ENCODE assay signal across 15 cellular contexts in genomic region chr2:238024986-238025385, GRCh38. TPM values are rescaled to one million over a fixed set of nuclear protein-coding genes. Genes with fewer than 3 reads are reported as not detected.
DNase-seq lines count a peak whose midpoint lies in the region; ATAC-seq and TF ChIP-seq lines count a peak whose summit lies in the region.
"Had no signal": no experiment of that assay in that cellular context is flagged by ENCODE, and none has a peak within 500 bp of the region (broad histone marks: within the 10 kb centered on the region; RNA-seq: fewer than 3 reads in every experiment).

No MANE protein-coding gene starts in this region.

- peaks cover 23% of the 10 kb centered on the region for H3K4me1 Mint-ChIP-seq in activated CD4-positive, alpha-beta T cell treated with anti-CD3 and anti-CD28 coated beads, Interleukin-2, amount 10 ng/mL, durations not matched to agents 24 days and 14 days
- peaks cover 12% of the 10 kb centered on the region for H3K4me1 Mint-ChIP-seq in activated naive CD4-positive, alpha-beta T cell treated with anti-CD3 and anti-CD28 coated beads for 36 hours (ENCODE audit: low read depth)
- H3K4me1 Mint-ChIP-seq in stimulated activated naive CD8-positive, alpha-beta T cell treated with anti-CD3 and anti-CD28 coated beads, Interleukin-15, amount 100 ng/mL, for 72 hours: peaks cover 52% of the 10 kb centered on the region
- H3K4me1 Mint-ChIP-seq: brain, memory B cell had no signal

- no peak overlapping the region for H4K8ac ChIP-seq in mesendoderm (ENCODE audit: low read depth, low read length)

- H3K36me3 ChIP-seq in mesendoderm (ENCODE audit: control insufficient read depth, insufficient read depth, low read length) (no peaks in the 10 kb centered on the region), tibial artery (peaks cover 9 to 34% (median 16%) of the 10 kb centered on the region in 3 donors)

- no peak overlapping the region for H3K56ac ChIP-seq in mesendoderm (ENCODE audit: low read length)

- intact Hi-C loops in activated CD4-positive, alpha-beta T cell treated with anti-CD3 and anti-CD28 coated beads, Interleukin-2, amount 10 ng/mL, durations not matched to agents 24 days and 14 days (cut with micrococcal nuclease): loop anchor here (1.0 to 5.0 kb wide), 4 partner anchors 22 to 58 kb away; partner anchors contain the start of genes SCLY and UBE2F
- intact Hi-C loops in activated naive CD4-positive, alpha-beta T cell treated with anti-CD3 and anti-CD28 coated beads for 36 hours (cut with micrococcal nuclease): no loop called here
- intact Hi-C loops in tibial artery (cut with DNase I; ENCODE audit: low total_unique reads): no loop called here

- H3K27ac Mint-ChIP-seq in activated CD4-positive, alpha-beta T cell treated with anti-CD3 and anti-CD28 coated beads, Interleukin-2, amount 10 ng/mL, durations not matched to agents 24 days and 14 days: peak overlapping the region; percentile 65
- H3K27ac Mint-ChIP-seq in activated naive CD4-positive, alpha-beta T cell treated with anti-CD3 and anti-CD28 coated beads for 36 hours: no peak overlapping the region
- peak overlapping the region in 1 of 2 donors; percentile 56 for H3K27ac Mint-ChIP-seq in stimulated activated naive CD8-positive, alpha-beta T cell treated with anti-CD3 and anti-CD28 coated beads, Interleukin-15, amount 100 ng/mL, for 72 hours
- H3K27ac Mint-ChIP-seq: memory B cell had no signal

- no peak overlapping the region for H3K4me3 ChIP-seq in mesendoderm (ENCODE audit: low read length)
- no peak overlapping the region for H3K4me3 ChIP-seq in tibial artery
- H3K4me3 ChIP-seq: upper lobe of left lung had no signal

- peak overlapping the region; percentile 31 for H3K4me3 Mint-ChIP-seq in activated CD4-positive, alpha-beta T cell treated with anti-CD3 and anti-CD28 coated beads, Interleukin-2, amount 10 ng/mL, durations not matched to agents 24 days and 14 days
- H3K4me3 Mint-ChIP-seq in activated naive CD4-positive, alpha-beta T cell treated with anti-CD3 and anti-CD28 coated beads for 36 hours: no peak overlapping the region
- H3K4me3 Mint-ChIP-seq in stimulated activated naive CD8-positive, alpha-beta T cell treated with anti-CD3 and anti-CD28 coated beads, Interleukin-15, amount 100 ng/mL, for 72 hours: no peak overlapping the region
- H3K4me3 Mint-ChIP-seq: brain, memory B cell had no signal

- H3K4me2 ChIP-seq in mesendoderm (ENCODE audit: low read length): no peak overlapping the region
- H3K4me2 ChIP-seq: KMS-11 had no signal

- peak; percentile 91 for ATAC-seq in stimulated activated naive CD8-positive, alpha-beta T cell treated with anti-CD3 and anti-CD28 coated beads, Interleukin-15, amount 100 ng/mL, for 72 hours
- no peak for ATAC-seq in HG03442 (IDR thresholded peaks at IDR 0.05; ENCODE audit: unreplicated experiment)
- ATAC-seq in HG03378 (IDR thresholded peaks at IDR 0.05; ENCODE audit: unreplicated experiment): no peak

- CTCF ChIA-PET in activated naive CD4-positive, alpha-beta T cell treated with anti-CD3 and anti-CD28 coated beads for 36 hours (lab: Charles Lee): no interaction called here

- no peak overlapping the region for H2AK5ac ChIP-seq in mesendoderm (ENCODE audit: low read length)

- peak; percentile 72 for DNase-seq in activated CD4-positive, alpha-beta T cell treated with anti-CD3 and anti-CD28 coated beads, Interleukin-2, amount 10 ng/mL, durations not matched to agents 24 days and 14 days
- no peak for DNase-seq in activated CD4-positive, alpha-beta T cell treated with anti-CD3 and anti-CD28 coated beads, Interleukin-2, amount 50 U/mL, for 4 hours
- DNase-seq in activated naive CD4-positive, alpha-beta T cell treated with anti-CD3 and anti-CD28 coated beads for 36 hours: peak; percentile 75
- DNase-seq in mesendoderm (no peak), tibial artery (no peak)
- DNase-seq in stimulated activated naive CD8-positive, alpha-beta T cell treated with anti-CD3 and anti-CD28 coated beads, Interleukin-15, amount 100 ng/mL, for 72 hours: peak; percentile 13 to 18
- DNase-seq: GF-D8, NCI-H82, T-helper 9 cell, upper lobe of left lung had no signal

- no peak for TF ChIP-seq CTCF in tibial artery (IDR thresholded peaks at IDR 0.05)

- H3K36me3 Mint-ChIP-seq in activated CD4-positive, alpha-beta T cell treated with anti-CD3 and anti-CD28 coated beads, Interleukin-2, amount 10 ng/mL, durations not matched to agents 24 days and 14 days (ENCODE audit: low read depth): peaks cover 48% of the 10 kb centered on the region
- H3K36me3 Mint-ChIP-seq in activated naive CD4-positive, alpha-beta T cell treated with anti-CD3 and anti-CD28 coated beads for 36 hours (ENCODE audit: low read depth): peaks cover 22% of the 10 kb centered on the region

- no peak overlapping the region for H3K4ac ChIP-seq in mesendoderm (ENCODE audit: low read depth, low read length)

- H3K27me3 ChIP-seq in mesendoderm (ENCODE audit: insufficient read depth, low read length, poor library complexity) (no peaks in the 10 kb centered on the region), tibial artery (no peaks in the 10 kb centered on the region)
- H3K27me3 ChIP-seq: upper lobe of left lung had no signal

- H3K23ac ChIP-seq in mesendoderm (ENCODE audit: low read length): peak overlapping the region; percentile 82

- H3K9ac ChIP-seq in mesendoderm (ENCODE audit: low read length): no peak overlapping the region
- H3K9ac ChIP-seq: KMS-11 had no signal

- H3K4me1 ChIP-seq in mesendoderm (ENCODE audit: control insufficient read depth, low read depth, low read length) (no peaks in the 10 kb centered on the region), tibial artery (no peaks in the 10 kb centered on the region)
- H3K4me1 ChIP-seq: upper lobe of left lung had no signal

- H3K9me3 ChIP-seq in tibial artery: no peaks in the 10 kb centered on the region
- H3K9me3 ChIP-seq: upper lobe of left lung had no signal

- H2BK15ac ChIP-seq in mesendoderm (replicated peaks; ENCODE audit: low read depth): no peak overlapping the region

- no peaks in the 10 kb centered on the region for H3K27me3 Mint-ChIP-seq in activated CD4-positive, alpha-beta T cell treated with anti-CD3 and anti-CD28 coated beads, Interleukin-2, amount 10 ng/mL, durations not matched to agents 24 days and 14 days
- no peaks in the 10 kb centered on the region for H3K27me3 Mint-ChIP-seq in activated naive CD4-positive, alpha-beta T cell treated with anti-CD3 and anti-CD28 coated beads for 36 hours (ENCODE audit: low read depth)
- H3K27me3 Mint-ChIP-seq in stimulated activated naive CD8-positive, alpha-beta T cell treated with anti-CD3 and anti-CD28 coated beads, Interleukin-15, amount 100 ng/mL, for 72 hours: no peaks in the 10 kb centered on the region
- H3K27me3 Mint-ChIP-seq: brain, memory B cell had no signal

- no peak overlapping the region for H2BK120ac ChIP-seq in mesendoderm (ENCODE audit: low read depth, low read length)

- H3K18ac ChIP-seq in mesendoderm (ENCODE audit: low read length): no peak overlapping the region

- H3K79me1 ChIP-seq in mesendoderm (ENCODE audit: low read length): peaks cover 2% of the 10 kb centered on the region

- H3K27ac ChIP-seq in mesendoderm (ENCODE audit: low read depth, low read length) (no peak overlapping the region), tibial artery (no peak overlapping the region)
- H3K27ac ChIP-seq: KMS-11, upper lobe of left lung had no signal

- H3K79me2 ChIP-seq in mesendoderm (ENCODE audit: control insufficient read depth, insufficient read depth, low read length): no peaks in the 10 kb centered on the region

- H4K5ac ChIP-seq in mesendoderm (ENCODE audit: low read length): no peak overlapping the region

- WGBS in mesendoderm (ENCODE audit: extremely low coverage, insufficient coverage, low lambda C conversion rate): no CpG with 5 or more reads among the region's 8 CpGs

- H2BK5ac ChIP-seq in mesendoderm (ENCODE audit: low read length): no peak overlapping the region

- H3K9me3 Mint-ChIP-seq in activated CD4-positive, alpha-beta T cell treated with anti-CD3 and anti-CD28 coated beads, Interleukin-2, amount 10 ng/mL, durations not matched to agents 24 days and 14 days: no peaks in the 10 kb centered on the region
- no peaks in the 10 kb centered on the region for H3K9me3 Mint-ChIP-seq in activated naive CD4-positive, alpha-beta T cell treated with anti-CD3 and anti-CD28 coated beads for 36 hours
- H3K9me3 Mint-ChIP-seq in stimulated activated naive CD8-positive, alpha-beta T cell treated with anti-CD3 and anti-CD28 coated beads, Interleukin-15, amount 100 ng/mL, for 72 hours: no peaks in the 10 kb centered on the region
- H3K9me3 Mint-ChIP-seq: brain, memory B cell had no signal

RNA-seq across cellular contexts. Expression of gene SCLY, which starts 35.8 kb away (rescaled TPM):
- total RNA-seq in activated CD4-positive, alpha-beta T cell treated with anti-CD3 and anti-CD28 coated beads, Interleukin-2, amount 10 ng/mL, durations not matched to agents 24 days and 14 days: 109 TPM in 2 replicates
- 10 to 100 TPM; 46.4 to 46.7 TPM for total RNA-seq in activated naive CD4-positive, alpha-beta T cell treated with anti-CD3 and anti-CD28 coated beads for 36 hours
- 35.0 TPM for polyA plus RNA-seq in mesendoderm (2013, experiment 1 of 2)
- 35.4 TPM for polyA plus RNA-seq in mesendoderm (2013, experiment 2 of 2)

RNA-seq across cellular contexts. Expression of gene UBE2F, which starts 58.2 kb away (rescaled TPM):
- 115 and 124 TPM in 2 replicates for total RNA-seq in activated CD4-positive, alpha-beta T cell treated with anti-CD3 and anti-CD28 coated beads, Interleukin-2, amount 10 ng/mL, durations not matched to agents 24 days and 14 days
- 10 to 100 TPM; 43.4 to 45.5 TPM for total RNA-seq in activated naive CD4-positive, alpha-beta T cell treated with anti-CD3 and anti-CD28 coated beads for 36 hours
- polyA plus RNA-seq in mesendoderm (2013, experiment 1 of 2): 47.8 TPM
- polyA plus RNA-seq in mesendoderm (2013, experiment 2 of 2): 49.3 TPM

Comparison
In these comparisons a context has a peak if more than half of its experiments do, and no peak if none do; other contexts are left out.
1. DNase-seq: peak in activated CD4-positive, alpha-beta T cell treated with anti-CD3 and anti-CD28 coated beads, Interleukin-2, amount 10 ng/mL, durations not matched to agents 24 days and 14 days (single experiment), activated naive CD4-positive, alpha-beta T cell treated with anti-CD3 and anti-CD28 coated beads for 36 hours (single experiment) and stimulated activated naive CD8-positive, alpha-beta T cell treated with anti-CD3 and anti-CD28 coated beads, Interleukin-15, amount 100 ng/mL, for 72 hours (2 of 2); none in activated CD4-positive, alpha-beta T cell treated with anti-CD3 and anti-CD28 coated beads, Interleukin-2, amount 50 U/mL, for 4 hours (0 of 2), mesendoderm (single experiment) and tibial artery (0 of 2).